1 cellular context compared by ENCODE assay signal in the genomic region with DNA sequence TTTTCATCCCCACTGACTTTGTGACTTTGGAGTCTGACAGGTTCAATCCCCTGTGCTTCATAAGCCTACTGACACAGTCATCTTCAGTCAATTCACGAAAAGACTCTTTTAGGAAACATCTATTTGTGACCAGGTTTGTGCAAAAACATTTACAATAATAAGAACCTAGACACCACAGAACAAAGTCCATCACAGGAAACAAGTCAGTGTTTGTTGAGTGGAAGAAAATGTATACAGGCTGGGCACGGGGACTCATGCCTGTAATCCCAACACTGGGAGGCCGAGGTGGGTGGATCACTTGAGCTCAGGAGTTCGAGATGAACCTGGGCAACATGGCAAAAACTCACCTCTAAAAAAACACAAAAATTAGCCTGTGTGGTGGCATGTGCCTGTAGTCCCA.
TF ChIP-seq lines count a peak whose summit lies in the region.

No MANE protein-coding gene starts in this region.

TF ChIP-seq in HepG2, 621 proteins besides CTCF, POLR2A, EP300 and RAD21 (continued from another document and continues in another):
- TF ChIP-seq, protein P1, sequence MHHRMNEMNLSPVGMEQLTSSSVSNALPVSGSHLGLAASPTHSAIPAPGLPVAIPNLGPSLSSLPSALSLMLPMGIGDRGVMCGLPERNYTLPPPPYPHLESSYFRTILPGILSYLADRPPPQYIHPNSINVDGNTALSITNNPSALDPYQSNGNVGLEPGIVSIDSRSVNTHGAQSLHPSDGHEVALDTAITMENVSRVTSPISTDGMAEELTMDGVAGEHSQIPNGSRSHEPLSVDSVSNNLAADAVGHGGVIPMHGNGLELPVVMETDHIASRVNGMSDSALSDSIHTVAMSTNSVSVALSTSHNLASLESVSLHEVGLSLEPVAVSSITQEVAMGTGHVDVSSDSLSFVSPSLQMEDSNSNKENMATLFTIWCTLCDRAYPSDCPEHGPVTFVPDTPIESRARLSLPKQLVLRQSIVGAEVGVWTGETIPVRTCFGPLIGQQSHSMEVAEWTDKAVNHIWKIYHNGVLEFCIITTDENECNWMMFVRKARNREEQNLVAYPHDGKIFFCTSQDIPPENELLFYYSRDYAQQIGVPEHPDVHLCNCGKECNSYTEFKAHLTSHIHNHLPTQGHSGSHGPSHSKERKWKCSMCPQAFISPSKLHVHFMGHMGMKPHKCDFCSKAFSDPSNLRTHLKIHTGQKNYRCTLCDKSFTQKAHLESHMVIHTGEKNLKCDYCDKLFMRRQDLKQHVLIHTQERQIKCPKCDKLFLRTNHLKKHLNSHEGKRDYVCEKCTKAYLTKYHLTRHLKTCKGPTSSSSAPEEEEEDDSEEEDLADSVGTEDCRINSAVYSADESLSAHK (CRISPR knock-in tag; IDR thresholded peaks at IDR 0.05; ENCODE audit: borderline replicate concordance): no peak
- TF ChIP-seq TP53 (CRISPR knock-in tag; conservative IDR thresholded peaks at IDR 0.05) (no peak), ZMYM3 (CRISPR knock-in tag; IDR thresholded peaks at IDR 0.05) (no peak), KLF11 (CRISPR knock-in tag; IDR thresholded peaks at IDR 0.05) (0 out of 2 replicates have a peak, but pooled peaks have one; percentile 40), CENPX (CRISPR knock-in tag; IDR thresholded peaks at IDR 0.05) (no peak), SP2 (CRISPR knock-in tag; IDR thresholded peaks at IDR 0.05) (no peak), TOPORS (CRISPR knock-in tag; IDR thresholded peaks at IDR 0.05) (no peak), ZNF746 (CRISPR knock-in tag; IDR thresholded peaks at IDR 0.05) (no peak), HNRNPH1 (optimal IDR thresholded peaks at IDR 0.05; ENCODE audit: low read depth, low read length) (no peak), ZNF3 (CRISPR knock-in tag; IDR thresholded peaks at IDR 0.05) (no peak; the same call in none of the 2 replicates), ZNF788 (CRISPR knock-in tag; IDR thresholded peaks at IDR 0.05; ENCODE audit: borderline replicate concordance) (no peak), BHLHE40 (IDR thresholded peaks at IDR 0.05; ENCODE audit: low read length) (0 out of 2 replicates have a peak, but pooled peaks have one; percentile 27), GFI1 (CRISPR knock-in tag; IDR thresholded peaks at IDR 0.05; ENCODE audit: borderline replicate concordance) (no peak), SOX5 (CRISPR knock-in tag; IDR thresholded peaks at IDR 0.05; ENCODE audit: borderline replicate concordance) (peak; percentile 85), FOSL1 (CRISPR knock-in tag; IDR thresholded peaks at IDR 0.05; ENCODE audit: borderline replicate concordance) (no peak), EZH2 (conservative IDR thresholded peaks at IDR 0.05; ENCODE audit: low read depth, low read length) (no peak), NFKBIZ (CRISPR knock-in tag; IDR thresholded peaks at IDR 0.05) (no peak), SMYD3 (CRISPR knock-in tag; IDR thresholded peaks at IDR 0.05) (no peak), CBX2 (IDR thresholded peaks at IDR 0.05; ENCODE audit: low read depth, low read length) (no peak), CBX2 (CRISPR knock-in tag; IDR thresholded peaks at IDR 0.05; ENCODE audit: low read depth) (no peak), ZNF614 (CRISPR knock-in tag; IDR thresholded peaks at IDR 0.05; ENCODE audit: borderline replicate concordance) (peak; percentile 57; the same call in 1 of the 2 replicates)
- TF ChIP-seq, protein P2, sequence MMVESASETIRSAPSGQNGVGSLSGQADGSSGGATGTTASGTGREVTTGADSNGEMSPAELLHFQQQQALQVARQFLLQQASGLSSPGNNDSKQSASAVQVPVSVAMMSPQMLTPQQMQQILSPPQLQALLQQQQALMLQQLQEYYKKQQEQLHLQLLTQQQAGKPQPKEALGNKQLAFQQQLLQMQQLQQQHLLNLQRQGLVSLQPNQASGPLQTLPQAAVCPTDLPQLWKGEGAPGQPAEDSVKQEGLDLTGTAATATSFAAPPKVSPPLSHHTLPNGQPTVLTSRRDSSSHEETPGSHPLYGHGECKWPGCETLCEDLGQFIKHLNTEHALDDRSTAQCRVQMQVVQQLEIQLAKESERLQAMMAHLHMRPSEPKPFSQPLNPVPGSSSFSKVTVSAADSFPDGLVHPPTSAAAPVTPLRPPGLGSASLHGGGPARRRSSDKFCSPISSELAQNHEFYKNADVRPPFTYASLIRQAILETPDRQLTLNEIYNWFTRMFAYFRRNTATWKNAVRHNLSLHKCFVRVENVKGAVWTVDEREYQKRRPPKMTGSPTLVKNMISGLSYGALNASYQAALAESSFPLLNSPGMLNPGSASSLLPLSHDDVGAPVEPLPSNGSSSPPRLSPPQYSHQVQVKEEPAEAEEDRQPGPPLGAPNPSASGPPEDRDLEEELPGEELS (CRISPR knock-in tag; IDR thresholded peaks at IDR 0.05): peak; percentile 82
- TF ChIP-seq, protein P3, sequence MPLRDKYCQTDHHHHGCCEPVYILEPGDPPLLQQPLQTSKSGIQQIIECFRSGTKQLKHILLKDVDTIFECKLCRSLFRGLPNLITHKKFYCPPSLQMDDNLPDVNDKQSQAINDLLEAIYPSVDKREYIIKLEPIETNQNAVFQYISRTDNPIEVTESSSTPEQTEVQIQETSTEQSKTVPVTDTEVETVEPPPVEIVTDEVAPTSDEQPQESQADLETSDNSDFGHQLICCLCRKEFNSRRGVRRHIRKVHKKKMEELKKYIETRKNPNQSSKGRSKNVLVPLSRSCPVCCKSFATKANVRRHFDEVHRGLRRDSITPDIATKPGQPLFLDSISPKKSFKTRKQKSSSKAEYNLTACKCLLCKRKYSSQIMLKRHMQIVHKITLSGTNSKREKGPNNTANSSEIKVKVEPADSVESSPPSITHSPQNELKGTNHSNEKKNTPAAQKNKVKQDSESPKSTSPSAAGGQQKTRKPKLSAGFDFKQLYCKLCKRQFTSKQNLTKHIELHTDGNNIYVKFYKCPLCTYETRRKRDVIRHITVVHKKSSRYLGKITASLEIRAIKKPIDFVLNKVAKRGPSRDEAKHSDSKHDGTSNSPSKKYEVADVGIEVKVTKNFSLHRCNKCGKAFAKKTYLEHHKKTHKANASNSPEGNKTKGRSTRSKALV (CRISPR knock-in tag; IDR thresholded peaks at IDR 0.05): no peak
- TF ChIP-seq, protein P4, sequence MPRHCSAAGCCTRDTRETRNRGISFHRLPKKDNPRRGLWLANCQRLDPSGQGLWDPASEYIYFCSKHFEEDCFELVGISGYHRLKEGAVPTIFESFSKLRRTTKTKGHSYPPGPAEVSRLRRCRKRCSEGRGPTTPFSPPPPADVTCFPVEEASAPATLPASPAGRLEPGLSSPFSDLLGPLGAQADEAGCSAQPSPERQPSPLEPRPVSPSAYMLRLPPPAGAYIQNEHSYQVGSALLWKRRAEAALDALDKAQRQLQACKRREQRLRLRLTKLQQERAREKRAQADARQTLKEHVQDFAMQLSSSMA (CRISPR knock-in tag; IDR thresholded peaks at IDR 0.05): no peak
- TF ChIP-seq, protein P5, sequence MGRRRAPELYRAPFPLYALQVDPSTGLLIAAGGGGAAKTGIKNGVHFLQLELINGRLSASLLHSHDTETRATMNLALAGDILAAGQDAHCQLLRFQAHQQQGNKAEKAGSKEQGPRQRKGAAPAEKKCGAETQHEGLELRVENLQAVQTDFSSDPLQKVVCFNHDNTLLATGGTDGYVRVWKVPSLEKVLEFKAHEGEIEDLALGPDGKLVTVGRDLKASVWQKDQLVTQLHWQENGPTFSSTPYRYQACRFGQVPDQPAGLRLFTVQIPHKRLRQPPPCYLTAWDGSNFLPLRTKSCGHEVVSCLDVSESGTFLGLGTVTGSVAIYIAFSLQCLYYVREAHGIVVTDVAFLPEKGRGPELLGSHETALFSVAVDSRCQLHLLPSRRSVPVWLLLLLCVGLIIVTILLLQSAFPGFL (CRISPR knock-in tag; IDR thresholded peaks at IDR 0.05): no peak
- TF ChIP-seq, protein P6, sequence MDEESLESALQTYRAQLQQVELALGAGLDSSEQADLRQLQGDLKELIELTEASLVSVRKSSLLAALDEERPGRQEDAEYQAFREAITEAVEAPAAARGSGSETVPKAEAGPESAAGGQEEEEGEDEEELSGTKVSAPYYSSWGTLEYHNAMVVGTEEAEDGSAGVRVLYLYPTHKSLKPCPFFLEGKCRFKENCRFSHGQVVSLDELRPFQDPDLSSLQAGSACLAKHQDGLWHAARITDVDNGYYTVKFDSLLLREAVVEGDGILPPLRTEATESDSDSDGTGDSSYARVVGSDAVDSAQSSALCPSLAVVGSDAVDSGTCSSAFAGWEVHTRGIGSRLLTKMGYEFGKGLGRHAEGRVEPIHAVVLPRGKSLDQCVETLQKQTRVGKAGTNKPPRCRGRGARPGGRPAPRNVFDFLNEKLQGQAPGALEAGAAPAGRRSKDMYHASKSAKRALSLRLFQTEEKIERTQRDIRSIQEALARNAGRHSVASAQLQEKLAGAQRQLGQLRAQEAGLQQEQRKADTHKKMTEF (CRISPR knock-in tag; IDR thresholded peaks at IDR 0.05): no peak
- TF ChIP-seq, protein P7, sequence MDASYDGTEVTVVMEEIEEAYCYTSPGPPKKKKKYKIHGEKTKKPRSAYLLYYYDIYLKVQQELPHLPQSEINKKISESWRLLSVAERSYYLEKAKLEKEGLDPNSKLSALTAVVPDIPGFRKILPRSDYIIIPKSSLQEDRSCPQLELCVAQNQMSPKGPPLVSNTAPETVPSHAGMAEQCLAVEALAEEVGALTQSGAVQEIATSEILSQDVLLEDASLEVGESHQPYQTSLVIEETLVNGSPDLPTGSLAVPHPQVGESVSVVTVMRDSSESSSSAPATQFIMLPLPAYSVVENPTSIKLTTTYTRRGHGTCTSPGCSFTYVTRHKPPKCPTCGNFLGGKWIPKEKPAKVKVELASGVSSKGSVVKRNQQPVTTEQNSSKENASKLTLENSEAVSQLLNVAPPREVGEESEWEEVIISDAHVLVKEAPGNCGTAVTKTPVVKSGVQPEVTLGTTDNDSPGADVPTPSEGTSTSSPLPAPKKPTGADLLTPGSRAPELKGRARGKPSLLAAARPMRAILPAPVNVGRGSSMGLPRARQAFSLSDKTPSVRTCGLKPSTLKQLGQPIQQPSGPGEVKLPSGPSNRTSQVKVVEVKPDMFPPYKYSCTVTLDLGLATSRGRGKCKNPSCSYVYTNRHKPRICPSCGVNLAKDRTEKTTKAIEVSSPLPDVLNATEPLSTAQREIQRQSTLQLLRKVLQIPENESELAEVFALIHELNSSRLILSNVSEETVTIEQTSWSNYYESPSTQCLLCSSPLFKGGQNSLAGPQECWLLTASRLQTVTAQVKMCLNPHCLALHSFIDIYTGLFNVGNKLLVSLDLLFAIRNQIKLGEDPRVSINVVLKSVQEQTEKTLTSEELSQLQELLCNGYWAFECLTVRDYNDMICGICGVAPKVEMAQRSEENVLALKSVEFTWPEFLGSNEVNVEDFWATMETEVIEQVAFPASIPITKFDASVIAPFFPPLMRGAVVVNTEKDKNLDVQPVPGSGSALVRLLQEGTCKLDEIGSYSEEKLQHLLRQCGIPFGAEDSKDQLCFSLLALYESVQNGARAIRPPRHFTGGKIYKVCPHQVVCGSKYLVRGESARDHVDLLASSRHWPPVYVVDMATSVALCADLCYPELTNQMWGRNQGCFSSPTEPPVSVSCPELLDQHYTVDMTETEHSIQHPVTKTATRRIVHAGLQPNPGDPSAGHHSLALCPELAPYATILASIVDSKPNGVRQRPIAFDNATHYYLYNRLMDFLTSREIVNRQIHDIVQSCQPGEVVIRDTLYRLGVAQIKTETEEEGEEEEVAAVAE (CRISPR knock-in tag; IDR thresholded peaks at IDR 0.05; ENCODE audit: borderline replicate concordance): no peak
- TF ChIP-seq, protein P8, sequence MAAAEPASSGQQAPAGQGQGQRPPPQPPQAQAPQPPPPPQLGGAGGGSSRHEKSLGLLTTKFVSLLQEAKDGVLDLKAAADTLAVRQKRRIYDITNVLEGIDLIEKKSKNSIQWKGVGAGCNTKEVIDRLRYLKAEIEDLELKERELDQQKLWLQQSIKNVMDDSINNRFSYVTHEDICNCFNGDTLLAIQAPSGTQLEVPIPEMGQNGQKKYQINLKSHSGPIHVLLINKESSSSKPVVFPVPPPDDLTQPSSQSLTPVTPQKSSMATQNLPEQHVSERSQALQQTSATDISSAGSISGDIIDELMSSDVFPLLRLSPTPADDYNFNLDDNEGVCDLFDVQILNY (CRISPR knock-in tag; conservative IDR thresholded peaks at IDR 0.05): no peak
- TF ChIP-seq, protein P9, sequence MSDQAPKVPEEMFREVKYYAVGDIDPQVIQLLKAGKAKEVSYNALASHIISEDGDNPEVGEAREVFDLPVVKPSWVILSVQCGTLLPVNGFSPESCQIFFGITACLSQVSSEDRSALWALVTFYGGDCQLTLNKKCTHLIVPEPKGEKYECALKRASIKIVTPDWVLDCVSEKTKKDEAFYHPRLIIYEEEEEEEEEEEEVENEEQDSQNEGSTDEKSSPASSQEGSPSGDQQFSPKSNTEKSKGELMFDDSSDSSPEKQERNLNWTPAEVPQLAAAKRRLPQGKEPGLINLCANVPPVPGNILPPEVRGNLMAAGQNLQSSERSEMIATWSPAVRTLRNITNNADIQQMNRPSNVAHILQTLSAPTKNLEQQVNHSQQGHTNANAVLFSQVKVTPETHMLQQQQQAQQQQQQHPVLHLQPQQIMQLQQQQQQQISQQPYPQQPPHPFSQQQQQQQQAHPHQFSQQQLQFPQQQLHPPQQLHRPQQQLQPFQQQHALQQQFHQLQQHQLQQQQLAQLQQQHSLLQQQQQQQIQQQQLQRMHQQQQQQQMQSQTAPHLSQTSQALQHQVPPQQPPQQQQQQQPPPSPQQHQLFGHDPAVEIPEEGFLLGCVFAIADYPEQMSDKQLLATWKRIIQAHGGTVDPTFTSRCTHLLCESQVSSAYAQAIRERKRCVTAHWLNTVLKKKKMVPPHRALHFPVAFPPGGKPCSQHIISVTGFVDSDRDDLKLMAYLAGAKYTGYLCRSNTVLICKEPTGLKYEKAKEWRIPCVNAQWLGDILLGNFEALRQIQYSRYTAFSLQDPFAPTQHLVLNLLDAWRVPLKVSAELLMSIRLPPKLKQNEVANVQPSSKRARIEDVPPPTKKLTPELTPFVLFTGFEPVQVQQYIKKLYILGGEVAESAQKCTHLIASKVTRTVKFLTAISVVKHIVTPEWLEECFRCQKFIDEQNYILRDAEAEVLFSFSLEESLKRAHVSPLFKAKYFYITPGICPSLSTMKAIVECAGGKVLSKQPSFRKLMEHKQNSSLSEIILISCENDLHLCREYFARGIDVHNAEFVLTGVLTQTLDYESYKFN (CRISPR knock-in tag; conservative IDR thresholded peaks at IDR 0.05): peak; percentile 90
- TF ChIP-seq, protein P10, sequence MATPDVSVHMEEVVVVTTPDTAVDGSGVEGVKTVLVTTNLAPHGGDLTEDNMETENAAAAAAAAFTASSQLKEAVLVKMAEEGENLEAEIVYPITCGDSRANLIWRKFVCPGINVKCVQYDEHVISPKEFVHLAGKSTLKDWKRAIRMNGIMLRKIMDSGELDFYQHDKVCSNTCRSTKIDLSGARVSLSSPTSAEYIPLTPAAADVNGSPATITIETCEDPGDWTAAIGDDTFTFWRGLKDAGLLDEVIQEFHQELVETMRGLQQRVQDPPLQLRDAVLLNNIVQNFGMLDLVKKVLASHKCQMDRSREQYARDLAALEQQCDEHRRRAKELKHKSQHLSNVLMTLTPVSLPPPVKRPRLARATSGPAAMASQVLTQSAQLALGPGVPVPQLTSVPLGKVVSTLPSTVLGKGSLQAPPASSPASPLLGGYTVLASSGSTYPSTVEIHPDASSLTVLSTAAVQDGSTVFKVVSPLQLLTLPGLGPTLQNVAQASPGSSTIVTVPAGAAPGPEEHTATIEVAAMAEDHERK (CRISPR knock-in tag; IDR thresholded peaks at IDR 0.05; ENCODE audit: low read depth): no peak
- TF ChIP-seq, protein P11, sequence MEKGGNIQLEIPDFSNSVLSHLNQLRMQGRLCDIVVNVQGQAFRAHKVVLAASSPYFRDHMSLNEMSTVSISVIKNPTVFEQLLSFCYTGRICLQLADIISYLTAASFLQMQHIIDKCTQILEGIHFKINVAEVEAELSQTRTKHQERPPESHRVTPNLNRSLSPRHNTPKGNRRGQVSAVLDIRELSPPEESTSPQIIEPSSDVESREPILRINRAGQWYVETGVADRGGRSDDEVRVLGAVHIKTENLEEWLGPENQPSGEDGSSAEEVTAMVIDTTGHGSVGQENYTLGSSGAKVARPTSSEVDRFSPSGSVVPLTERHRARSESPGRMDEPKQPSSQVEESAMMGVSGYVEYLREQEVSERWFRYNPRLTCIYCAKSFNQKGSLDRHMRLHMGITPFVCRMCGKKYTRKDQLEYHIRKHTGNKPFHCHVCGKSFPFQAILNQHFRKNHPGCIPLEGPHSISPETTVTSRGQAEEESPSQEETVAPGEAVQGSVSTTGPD (CRISPR knock-in tag; IDR thresholded peaks at IDR 0.05): no peak
